Comparison of ENCODE assay signal across 16 cellular contexts in genomic region chr10:36450385-36450784, GRCh38.
DNase-seq lines count a peak whose midpoint lies in the region; ATAC-seq and TF ChIP-seq lines count a peak whose summit lies in the region.
"Had no signal": no experiment of that assay in that cellular context is flagged by ENCODE, and none has a peak within 500 bp of the region (broad histone marks: within the 10 kb centered on the region; RNA-seq: fewer than 3 reads in every experiment).

No MANE protein-coding gene starts in this region.

- H4K20me1 ChIP-seq in SK-N-SH (ENCODE audit: insufficient read depth) (no peaks in the 10 kb centered on the region), neural progenitor cell (ENCODE audit: low read depth) (no peaks in the 10 kb centered on the region)
- H4K20me1 ChIP-seq: BLaER1 treated with 17β-estradiol and CSF1 and Interleukin-3, amounts not matched to agents 10 nM and 100 nM had no signal

- H3K36me3 Mint-ChIP-seq in neural progenitor cell = no peaks in the 10 kb centered on the region
- H3K36me3 Mint-ChIP-seq: activated naive CD8-positive, alpha-beta T cell had no signal

- H3K27me3 ChIP-seq in SK-N-SH (ENCODE audit: insufficient read depth) (no peaks in the 10 kb centered on the region), neural progenitor cell (no peaks in the 10 kb centered on the region)
- H3K27me3 ChIP-seq: BLaER1 treated with 17β-estradiol and CSF1 and Interleukin-3, amounts not matched to agents 10 nM and 100 nM; neutrophil had no signal

- 67% methylated on average over 8 of the region's 8 CpGs for WGBS in SK-N-SH (ENCODE audit: low lambda C conversion rate)

- no peak for TF ChIP-seq EP300 in SK-N-SH (IDR thresholded peaks at IDR 0.05; ENCODE audit: borderline replicate concordance in 1 of 2, low read depth in 1 of 2, low read length in 1 of 2)

- H3K4me1 Mint-ChIP-seq in neural progenitor cell = peaks cover 25% of the 10 kb centered on the region

- H3K36me3 ChIP-seq in SK-N-SH (replicated peaks in 1 of 2; ENCODE audit: control insufficient read depth in 1 of 2, insufficient read depth in 2 of 2, low read length in 1 of 2) (no peaks in the 10 kb centered on the region), neural progenitor cell (no peaks in the 10 kb centered on the region)
- H3K36me3 ChIP-seq: BLaER1 treated with 17β-estradiol and CSF1 and Interleukin-3, amounts not matched to agents 10 nM and 100 nM; neutrophil had no signal

- H3F3A ChIP-seq in SK-N-SH (replicated peaks; ENCODE audit: insufficient read depth) (peaks cover 6% of the 10 kb centered on the region), neural progenitor cell (ENCODE audit: low read depth) (peaks cover 10% of the 10 kb centered on the region)

- peaks cover 14% of the 10 kb centered on the region for H3K27me3 Mint-ChIP-seq in neural progenitor cell (ENCODE audit: insufficient read depth, low read depth)
- H3K27me3 Mint-ChIP-seq: activated naive CD8-positive, alpha-beta T cell; effector memory CD8-positive, alpha-beta T cell had no signal

- TF ChIP-seq CTCF in SK-N-SH (IDR thresholded peaks at IDR 0.05) (no peak), neural progenitor cell (IDR thresholded peaks at IDR 0.05) (no peak)

- H3K9me2 ChIP-seq in SK-N-SH = no peaks in the 10 kb centered on the region

- peak overlapping the region in 1 of 2 experiments; percentile 62; a peak in 2 of 4 replicates for H3K27ac ChIP-seq in SK-N-SH (ENCODE audit: low read depth in 2 of 2, low read length in 1 of 2)
- H3K27ac ChIP-seq in neural progenitor cell = no peak overlapping the region
- H3K27ac ChIP-seq: BLaER1 treated with 17β-estradiol and CSF1 and Interleukin-3, amounts not matched to agents 10 nM and 100 nM; neutrophil had no signal

- TF ChIP-seq RAD21 in SK-N-SH (IDR thresholded peaks at IDR 0.05; ENCODE audit: low read length) = no peak

- peaks cover 6% of the 10 kb centered on the region for H3K9me3 Mint-ChIP-seq in neural progenitor cell
- H3K9me3 Mint-ChIP-seq: effector memory CD8-positive, alpha-beta T cell had no signal

- H2AFZ ChIP-seq in SK-N-SH (ENCODE audit: low read depth) (peak overlapping the region; percentile 45; the same call in 1 of the 2 replicates), neural progenitor cell (replicated peaks) (peak overlapping the region; percentile 43)

- 0 out of 2 replicates have a peak overlapping the region, but pooled peaks have one; percentile 35 for H3K4me2 ChIP-seq in SK-N-SH
- no peak overlapping the region for H3K4me2 ChIP-seq in neural progenitor cell
- H3K4me2 ChIP-seq: BLaER1 treated with 17β-estradiol and CSF1 and Interleukin-3, amounts not matched to agents 10 nM and 100 nM had no signal

- CTCF ChIA-PET in SK-N-SH (lab: Yijun Ruan, JAX) = no interaction called here

- ATAC-seq in Right ventricle myocardium superior (ENCODE audit: poor library complexity) (peak; percentile 74), HG02885 (IDR thresholded peaks at IDR 0.05; ENCODE audit: poor library complexity, unreplicated experiment) (no peak)
- ATAC-seq: activated CD8-positive, alpha-beta T cell treated with anti-CD3 and anti-CD28 coated beads, Interleukin-2, amount 10 ng/mL, durations not matched to agents 7 days and 5 days; effector memory CD8-positive, alpha-beta T cell had no signal

- H3K9me3 ChIP-seq in SK-N-SH (no peaks in the 10 kb centered on the region), neural progenitor cell (ENCODE audit: low read depth) (no peaks in the 10 kb centered on the region)
- H3K9me3 ChIP-seq: BLaER1 treated with 17β-estradiol and CSF1 and Interleukin-3, amounts not matched to agents 10 nM and 100 nM; neutrophil had no signal

- H3K4me1 ChIP-seq in SK-N-SH (ENCODE audit: control insufficient read depth in 1 of 2, insufficient read depth in 2 of 2, low read depth in 1 of 2, low read length in 1 of 2) (peaks cover 16 to 17% of the 10 kb centered on the region in 2 experiments; a peak in 3 of 4 replicates), neural progenitor cell (peaks cover 14% of the 10 kb centered on the region)
- H3K4me1 ChIP-seq: BLaER1 treated with 17β-estradiol and CSF1 and Interleukin-3, amounts not matched to agents 10 nM and 100 nM had no signal

- H3K4me3 ChIP-seq in SK-N-SH (ENCODE audit: low read depth in 2 of 2, low read length in 1 of 2) (no peak overlapping the region), neural progenitor cell (no peak overlapping the region)
- H3K4me3 ChIP-seq: BLaER1 treated with 17β-estradiol and CSF1 and Interleukin-3, amounts not matched to agents 10 nM and 100 nM had no signal

- intact Hi-C loops in Right ventricle myocardium superior (cut with DNase I) = no loop called here

- H3K4me3 Mint-ChIP-seq in neural progenitor cell = no peak overlapping the region
- H3K4me3 Mint-ChIP-seq: activated CD8-positive, alpha-beta T cell treated with anti-CD3 and anti-CD28 coated beads, Interleukin-2, amount 10 ng/mL, durations not matched to agents 7 days and 5 days; activated naive CD8-positive, alpha-beta T cell; effector memory CD8-positive, alpha-beta T cell; T-helper 1 cell treated with Interleukin-12 subunit alpha and Interleukin-12 subunit beta and Interleukin-4 antibody, amounts not matched to agents 30 μg/mL and 1 μg/mL, for 36 hours had no signal

- H3K79me2 ChIP-seq in SK-N-SH (ENCODE audit: insufficient read depth) (no peaks in the 10 kb centered on the region), neural progenitor cell (ENCODE audit: low read depth) (no peaks in the 10 kb centered on the region)

- POLR2A ChIA-PET in SK-N-SH (lab: Yijun Ruan, JAX) = no interaction called here

- DNase-seq in AG08395 (ENCODE audit: low spot score) (peak; percentile 43), SK-N-SH (no peak), Right ventricle myocardium superior (no peak), neural progenitor cell (ENCODE audit: low spot score) (no peak), NCI-H82 treated with DMSO at 0.1 percent for 48 hours (lab: John Stamatoyannopoulos, UW; ENCODE audit: unreplicated experiment) (no peak), A172 (ENCODE audit: low spot score) (no peak), cortex of kidney (lab: John Stamatoyannopoulos, UW) (no peak)
- DNase-seq: activated CD8-positive, alpha-beta T cell treated with anti-CD3 and anti-CD28 coated beads, Interleukin-2, amount 10 ng/mL, durations not matched to agents 7 days and 5 days; effector memory CD8-positive, alpha-beta T cell; NCI-H146; stimulated activated CD4-positive, alpha-beta T cell treated with anti-CD3 and anti-CD28 coated beads, Interleukin-4, amount 100 ng/mL, for 4 hours had no signal

- peak overlapping the region; percentile 90 for H3K27ac Mint-ChIP-seq in neural progenitor cell
- H3K27ac Mint-ChIP-seq: activated CD8-positive, alpha-beta T cell treated with anti-CD3 and anti-CD28 coated beads, Interleukin-2, amount 10 ng/mL, durations not matched to agents 7 days and 5 days; activated naive CD8-positive, alpha-beta T cell; effector memory CD8-positive, alpha-beta T cell; T-helper 1 cell treated with Interleukin-12 subunit alpha and Interleukin-12 subunit beta and Interleukin-4 antibody, amounts not matched to agents 30 μg/mL and 1 μg/mL, for 36 hours had no signal

- H3K9ac ChIP-seq in SK-N-SH (no peak overlapping the region), neural progenitor cell (no peak overlapping the region)
- H3K9ac ChIP-seq: BLaER1 treated with 17β-estradiol and CSF1 and Interleukin-3, amounts not matched to agents 10 nM and 100 nM had no signal

TF ChIP-seq in SK-N-SH, 30 proteins besides CTCF, POLR2A, EP300 and RAD21 (continues in another document):
- no peak for TF ChIP-seq ZBTB33 (IDR thresholded peaks at IDR 0.05; ENCODE audit: borderline replicate concordance, low read depth)
- TF ChIP-seq FOXM1 (IDR thresholded peaks at IDR 0.05; ENCODE audit: low read depth) = no peak
- no peak for TF ChIP-seq POLR2AphosphoS5 (IDR thresholded peaks at IDR 0.05; ENCODE audit: low read depth, low read length)
- TF ChIP-seq EZH2phosphoT487 (IDR thresholded peaks at IDR 0.05; ENCODE audit: borderline replicate concordance, low read depth) = no peak
- TF ChIP-seq ELF1 (IDR thresholded peaks at IDR 0.05) = no peak
- no peak for TF ChIP-seq JUND (IDR thresholded peaks at IDR 0.05)
- TF ChIP-seq MXI1 (IDR thresholded peaks at IDR 0.05; ENCODE audit: low read depth, low read length) = no peak
- no peak for TF ChIP-seq SMC3 (IDR thresholded peaks at IDR 0.05; ENCODE audit: low read depth, low read length)
- TF ChIP-seq FOXJ3 (CRISPR knock-in tag; IDR thresholded peaks at IDR 0.05) = no peak
- no peak for TF ChIP-seq RXRA (IDR thresholded peaks at IDR 0.05; ENCODE audit: borderline replicate concordance, low read depth)
- no peak for TF ChIP-seq TCF12 (IDR thresholded peaks at IDR 0.05)
- no peak for TF ChIP-seq GABPA (IDR thresholded peaks at IDR 0.05; ENCODE audit: low read depth)
- TF ChIP-seq FOSL2 (IDR thresholded peaks at IDR 0.05; ENCODE audit: borderline replicate concordance, low read depth) = no peak
- TF ChIP-seq PBX3 (IDR thresholded peaks at IDR 0.05) = no peak
